In genomic region chr11:24773326-24773725, GRCh38 we compare ENCODE assay signal across 28 cellular contexts.
"Had no signal": no experiment of that assay in that cellular context is flagged by ENCODE, and none has a peak within 500 bp of the region (broad histone marks: within the 10 kb centered on the region; RNA-seq: fewer than 3 reads in every experiment).

No MANE protein-coding gene starts in this region.

- ATAC-seq: effector memory CD8-positive, alpha-beta T cell; left lobe of liver; mucosa of descending colon; natural killer cell treated with Interleukin-12 subunit alpha and Interleukin-12 subunit beta and Interleukin-15 and Interleukin-18, amount 100 ng/mL, for 72 hours; right lobe of liver; stimulated activated naive CD8-positive, alpha-beta T cell treated with anti-CD3 and anti-CD28 coated beads, Interleukin-15, amount 100 ng/mL, for 72 hours; upper lobe of right lung had no signal

- H3K9ac ChIP-seq: parathyroid adenoma had no signal

- H3K36me3 ChIP-seq: esophagus muscularis mucosa, right lobe of liver, suprapubic skin, transverse colon, upper lobe of right lung, uterus had no signal

- H3K4me3 Mint-ChIP-seq: effector memory CD8-positive, alpha-beta T cell; immature natural killer cell; mesothelial cell of epicardium; naive B cell; natural killer cell treated with Interleukin-12 subunit alpha and Interleukin-12 subunit beta and Interleukin-15 and Interleukin-18, amount 100 ng/mL, for 72 hours; neural crest cell; stimulated activated naive CD8-positive, alpha-beta T cell treated with anti-CD3 and anti-CD28 coated beads, Interleukin-15, amount 100 ng/mL, for 72 hours had no signal

- H3K27me3 Mint-ChIP-seq: effector memory CD8-positive, alpha-beta T cell; naive B cell; natural killer cell treated with Interleukin-12 subunit alpha and Interleukin-12 subunit beta and Interleukin-15 and Interleukin-18, amount 100 ng/mL, for 72 hours; progenitor cell of endocrine pancreas; stimulated activated naive CD8-positive, alpha-beta T cell treated with anti-CD3 and anti-CD28 coated beads, Interleukin-15, amount 100 ng/mL, for 72 hours had no signal

- H3K9me3 ChIP-seq: esophagus muscularis mucosa, mucosa of descending colon, right lobe of liver, suprapubic skin, transverse colon, upper lobe of right lung, uterus had no signal

- H3K4me1 Mint-ChIP-seq: immature natural killer cell; mesothelial cell of epicardium; naive B cell; neural crest cell; stimulated activated naive CD8-positive, alpha-beta T cell treated with anti-CD3 and anti-CD28 coated beads, Interleukin-15, amount 100 ng/mL, for 72 hours had no signal

- H3K79me2 ChIP-seq: parathyroid adenoma had no signal

- DNase-seq: cortex of kidney; effector memory CD8-positive, alpha-beta T cell; foreskin melanocyte; hypothalamus; immature natural killer cell; islet precursor cell; mesenchymal stem cell; mucosa of descending colon; naive B cell; right lobe of liver; small intestine; stimulated activated CD4-positive, alpha-beta T cell treated with anti-CD3 and anti-CD28 coated beads, Interleukin-15, amount 100 ng/mL, for 24 hours; stimulated activated CD4-positive, alpha-beta T cell treated with anti-CD3 and anti-CD28 coated beads, Interleukin-4, amount 100 ng/mL, for 1 hour; stimulated activated CD8-positive, alpha-beta memory T cell treated with anti-CD3 and anti-CD28 coated beads, Interleukin-4, amount 100 ng/mL, for 48 hours; stimulated activated naive CD4-positive, alpha-beta T cell; stimulated activated naive CD8-positive, alpha-beta T cell treated with anti-CD3 and anti-CD28 coated beads, Interleukin-15, amount 100 ng/mL, for 72 hours; transverse colon; upper lobe of right lung; uterus had no signal

- H3K27ac Mint-ChIP-seq: effector memory CD8-positive, alpha-beta T cell; immature natural killer cell; mesothelial cell of epicardium; naive B cell; natural killer cell treated with Interleukin-12 subunit alpha and Interleukin-12 subunit beta and Interleukin-15 and Interleukin-18, amount 100 ng/mL, for 72 hours; progenitor cell of endocrine pancreas; stimulated activated naive CD8-positive, alpha-beta T cell treated with anti-CD3 and anti-CD28 coated beads, Interleukin-15, amount 100 ng/mL, for 72 hours had no signal

- H3K27me3 ChIP-seq: esophagus muscularis mucosa, right lobe of liver, suprapubic skin, transverse colon, upper lobe of right lung, uterus had no signal

- H3K4me3 ChIP-seq: esophagus muscularis mucosa, lung, mucosa of descending colon, right lobe of liver, suprapubic skin, transverse colon, upper lobe of right lung, uterus had no signal

- H3K36me3 Mint-ChIP-seq: immature natural killer cell; naive B cell; natural killer cell treated with Interleukin-12 subunit alpha and Interleukin-12 subunit beta and Interleukin-15 and Interleukin-18, amount 100 ng/mL, for 72 hours had no signal

- H2AFZ ChIP-seq: parathyroid adenoma had no signal

- H3K4me1 ChIP-seq: esophagus muscularis mucosa, parathyroid adenoma, right lobe of liver, suprapubic skin, transverse colon, upper lobe of right lung, uterus had no signal

- H3K9me3 Mint-ChIP-seq: naive B cell, neural crest cell had no signal

- H3K27ac ChIP-seq: esophagus muscularis mucosa, parathyroid adenoma, right lobe of liver, suprapubic skin, transverse colon, upper lobe of right lung, uterus had no signal
